ENCODE assay signal across 26 cellular contexts in genomic region chr2:85939136-85939535, GRCh38.
"Had no signal": no experiment of that assay in that cellular context is flagged by ENCODE, and none has a peak within 500 bp of the region (broad histone marks: within the 10 kb centered on the region; RNA-seq: fewer than 3 reads in every experiment).

No MANE protein-coding gene starts in this region.

- DNase-seq: activated B cell treated with CpG ODN at 0.5 μM for 24 hours; activated CD4-positive, alpha-beta memory T cell treated with anti-CD3 and anti-CD28 coated beads for 36 hours; activated CD4-positive, alpha-beta T cell treated with anti-CD3 and anti-CD28 coated beads for 1 hour; activated CD4-positive, alpha-beta T cell treated with anti-CD3 and anti-CD28 coated beads, Interleukin-2, amount 10 ng/mL, durations not matched to agents 7 days and 5 days; activated gamma-delta T cell; activated naive CD4-positive, alpha-beta T cell treated with anti-CD3 and anti-CD28 coated beads, Interleukin-2, amount 10 ng/mL, durations not matched to agents 7 days and 5 days; activated naive CD8-positive, alpha-beta T cell treated with anti-CD3 and anti-CD28 coated beads for 36 hours; activated T-cell treated with anti-CD3 and anti-CD28 coated beads for 4 hours; activated T-cell treated with anti-CD3 and anti-CD28 coated beads, Interleukin-2, amount 50 U/mL, for 48 hours; anterior cingulate cortex; caudate nucleus; MG63; NCI-H1092; NCI-H1417; NCI-H1930; NCI-H2171; NCI-H2227 treated with DMSO at 0.1 percent for 48 hours; NCI-H526; NCI-H774; PC-3; SHP77; T-helper 17 cell; T-helper 9 cell had no signal

- H3K4me2 ChIP-seq: KMS-11 had no signal

- H3K4me3 ChIP-seq: breast epithelium, MG63, SJSA1 had no signal

- H3K27me3 ChIP-seq: breast epithelium, MG63, SJSA1 had no signal

- H3K27ac ChIP-seq: breast epithelium, KMS-11, SJSA1 had no signal

- H3K36me3 ChIP-seq: breast epithelium, MG63, SJSA1 had no signal

- H3K4me1 ChIP-seq: breast epithelium had no signal
